ENCODE assay signal across 8 cellular contexts in the genomic region with DNA sequence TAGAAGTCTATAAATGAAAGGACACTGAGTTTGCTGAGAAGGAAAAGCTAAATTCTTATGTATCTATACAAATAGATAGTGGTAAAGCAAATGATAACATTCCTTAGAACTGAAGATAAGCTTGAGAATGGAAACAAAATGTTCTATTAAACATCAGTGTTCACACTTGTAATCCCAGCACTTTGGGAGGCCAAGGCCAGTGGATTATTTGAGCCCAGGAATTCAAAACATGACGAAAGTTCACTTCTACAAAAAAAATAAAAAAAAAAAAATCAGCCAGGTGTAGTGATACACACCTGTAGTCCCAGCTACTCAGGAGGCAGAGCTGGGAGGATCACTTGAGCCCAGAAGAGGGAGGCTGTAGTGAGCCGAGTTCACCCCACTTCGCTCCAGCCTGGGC.
"Had no signal": no experiment of that assay in that cellular context is flagged by ENCODE, and none has a peak within 500 bp of the region (broad histone marks: within the 10 kb centered on the region; RNA-seq: fewer than 3 reads in every experiment).

No MANE protein-coding gene starts in this region.

- H3K4me3 Mint-ChIP-seq: IgD-negative memory B cell had no signal

- DNase-seq: IMR-90, KBM-7, KG1 had no signal

- H3K4me1 Mint-ChIP-seq: IgD-negative memory B cell had no signal

- H3K27ac Mint-ChIP-seq: IgD-negative memory B cell had no signal

- H3K4me3 ChIP-seq: K562 had no signal

- H3K4me2 ChIP-seq: KMS-11 had no signal

- ATAC-seq: HepG2, K562 had no signal

- H3K36me3 Mint-ChIP-seq: IgD-negative memory B cell had no signal

- H3K27ac ChIP-seq: HL-60, KMS-11 had no signal
